Comparison of ENCODE assay signal across 1 cellular context in the genomic region with DNA sequence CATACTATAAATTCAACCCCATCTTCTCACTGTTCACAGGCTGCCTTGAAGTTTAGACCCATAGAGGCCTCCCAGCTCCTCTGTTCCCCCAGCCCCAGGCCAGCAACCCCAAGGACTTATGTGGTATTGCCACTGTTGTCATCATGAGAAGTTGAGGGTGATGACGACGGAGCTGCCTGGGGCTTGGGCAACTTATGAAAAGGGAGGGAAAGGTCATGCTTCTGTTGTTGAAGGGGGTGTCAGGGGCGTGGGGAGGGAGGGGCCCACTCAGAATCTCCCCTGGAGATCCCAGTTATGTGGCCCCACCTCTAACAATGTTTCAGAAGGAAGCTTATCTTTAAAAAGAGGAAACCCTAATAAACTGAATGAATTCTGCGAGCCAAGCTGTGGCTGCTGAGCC.
TF ChIP-seq lines count a peak whose summit lies in the region.

No MANE protein-coding gene starts in this region.

TF ChIP-seq in K562, 482 proteins besides CTCF, POLR2A, EP300 and RAD21 (continued from another document):
- no peak for TF ChIP-seq ZNF695 (CRISPR knock-in tag; IDR thresholded peaks at IDR 0.05)
TF ChIP-seq in K562: peak in this region for 1.
